9 cellular contexts compared by ENCODE assay signal in the genomic region with DNA sequence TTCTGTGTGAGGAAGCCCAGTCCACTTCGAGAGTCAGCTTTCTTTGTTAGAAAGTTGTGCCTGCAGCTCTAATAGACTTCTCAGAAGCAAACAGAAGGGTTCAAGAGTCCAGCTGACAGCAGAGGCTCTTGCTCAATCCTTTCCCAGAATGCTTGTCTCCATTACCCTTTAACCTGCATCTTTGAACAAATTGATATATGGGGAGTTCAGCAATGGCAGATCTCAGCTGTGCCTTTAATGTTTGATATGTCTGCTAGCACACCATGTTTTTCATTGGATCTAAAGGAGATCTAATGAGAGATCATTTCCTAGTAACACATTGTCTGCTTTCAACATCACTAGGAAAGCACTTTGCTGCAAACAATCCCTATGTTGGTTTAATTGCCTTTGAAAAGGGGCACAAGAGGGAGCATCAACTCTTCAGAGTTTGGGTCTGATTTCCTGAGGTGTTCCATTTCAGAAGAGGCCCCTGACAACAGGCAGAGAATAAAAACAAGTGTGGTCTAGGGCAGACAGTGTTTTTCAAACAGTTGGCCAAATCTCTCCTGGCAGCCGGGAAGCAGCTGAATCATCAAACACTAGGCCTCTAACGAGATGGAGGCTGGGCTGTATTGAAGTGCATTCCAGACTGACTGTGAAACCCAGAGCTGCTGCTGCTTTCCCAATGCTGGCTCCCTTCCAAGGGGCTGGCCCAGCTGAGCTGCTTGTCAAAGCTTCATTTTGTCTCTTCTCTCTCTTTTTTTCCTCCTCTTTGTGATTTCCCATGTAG. TPM values are rescaled to one million over a fixed set of nuclear protein-coding genes. Genes with fewer than 3 reads are reported as not detected.
DNase-seq lines count a peak whose midpoint lies in the region; FAIRE-seq and TF ChIP-seq lines count a peak whose summit lies in the region.
"Had no signal": no experiment of that assay in that cellular context is flagged by ENCODE, and none has a peak within 500 bp of the region (broad histone marks: within the 10 kb centered on the region; RNA-seq: fewer than 3 reads in every experiment).

No MANE protein-coding gene starts in this region.

- no peaks in the 10 kb centered on the region for H3K36me3 ChIP-seq in stomach

- no peaks in the 10 kb centered on the region for H3K27me3 ChIP-seq in stomach

- H3K4me1 ChIP-seq in stomach: peaks cover 0 to 13% (median 0%) of the 10 kb centered on the region in 4 donors

- no peak overlapping the region for H3K4me3 ChIP-seq in stomach

- H3K27ac ChIP-seq in stomach: peak overlapping the region; percentile 24 to 66 (median 57)

- no peak for FAIRE-seq in GM12891 (lab: Jason Lieb, UNC)

- no peak for TF ChIP-seq EP300 in stomach (IDR thresholded peaks at IDR 0.05)

- peaks cover 2% of the 10 kb centered on the region for H3K36me3 Mint-ChIP-seq in chondrocyte (ENCODE audit: low read depth)
- H3K36me3 Mint-ChIP-seq in activated naive CD8-positive, alpha-beta T cell treated with anti-CD3 and anti-CD28 coated beads for 36 hours: no peaks in the 10 kb centered on the region
- H3K36me3 Mint-ChIP-seq: naive B cell had no signal

- peaks cover 8% of the 10 kb centered on the region for H3K9me3 Mint-ChIP-seq in chondrocyte (ENCODE audit: low read depth)
- no peaks in the 10 kb centered on the region for H3K9me3 Mint-ChIP-seq in activated naive CD8-positive, alpha-beta T cell treated with anti-CD3 and anti-CD28 coated beads for 36 hours

- H3K4me1 Mint-ChIP-seq in chondrocyte (ENCODE audit: low read depth): peaks cover 58% of the 10 kb centered on the region
- no peaks in the 10 kb centered on the region for H3K4me1 Mint-ChIP-seq in activated naive CD8-positive, alpha-beta T cell treated with anti-CD3 and anti-CD28 coated beads for 36 hours
- H3K4me1 Mint-ChIP-seq: naive B cell had no signal

- H3K27ac Mint-ChIP-seq in chondrocyte (ENCODE audit: unreplicated experiment): peak overlapping the region; percentile 99
- H3K27ac Mint-ChIP-seq in activated naive CD8-positive, alpha-beta T cell treated with anti-CD3 and anti-CD28 coated beads for 36 hours: no peak overlapping the region
- H3K27ac Mint-ChIP-seq: naive B cell had no signal

- TF ChIP-seq POLR2A in stomach (IDR thresholded peaks at IDR 0.05) (no peak), GM12891 (IDR thresholded peaks at IDR 0.05; ENCODE audit: low read depth, low read length) (no peak)

- TF ChIP-seq CTCF in chondrocyte (IDR thresholded peaks at IDR 0.05) (peak; percentile 73), stomach (IDR thresholded peaks at IDR 0.05) (no peak)

- intact Hi-C loops in stomach (cut with DNase I; ENCODE audit: low total_unique reads): no loop called here

- peak; percentile 86 for DNase-seq in GM04504 (ENCODE audit: low read depth)
- peak; percentile 65 for DNase-seq in NCI-H446 treated with DMSO at 0.1 percent for 48 hours (lab: John Stamatoyannopoulos, UW)
- DNase-seq in chondrocyte (ENCODE audit: low spot score): peak; percentile 97
- peak; percentile 82 for DNase-seq in kidney glomerular epithelial cell (lab: John Stamatoyannopoulos, UW)
- DNase-seq in stomach: peak; percentile 65
- no peak for DNase-seq in activated naive CD8-positive, alpha-beta T cell treated with anti-CD3 and anti-CD28 coated beads for 36 hours
- no peak for DNase-seq in stimulated activated CD4-positive, alpha-beta T cell treated with anti-CD3 and anti-CD28 coated beads, Interleukin-4, amount 100 ng/mL, for 4 hours
- DNase-seq in GM12891 (ENCODE audit: insufficient read length, low spot score): no peak
- DNase-seq: naive B cell had no signal

- H3K4me3 Mint-ChIP-seq in chondrocyte (ENCODE audit: unreplicated experiment): peak overlapping the region; percentile 61
- H3K4me3 Mint-ChIP-seq in activated naive CD8-positive, alpha-beta T cell treated with anti-CD3 and anti-CD28 coated beads for 36 hours: no peak overlapping the region
- H3K4me3 Mint-ChIP-seq: naive B cell had no signal

- 3 to 36% (median 28%) methylated on average over 3 of the region's 3 CpGs for WGBS in stomach, 5 donors

- no peaks in the 10 kb centered on the region for H3K27me3 Mint-ChIP-seq in chondrocyte (ENCODE audit: low read depth)
- H3K27me3 Mint-ChIP-seq in activated naive CD8-positive, alpha-beta T cell treated with anti-CD3 and anti-CD28 coated beads for 36 hours: no peaks in the 10 kb centered on the region
- H3K27me3 Mint-ChIP-seq: naive B cell had no signal

- H3K9me3 ChIP-seq in stomach: no peaks in the 10 kb centered on the region

TF ChIP-seq in GM12891, 5 proteins besides CTCF, POLR2A, EP300 and RAD21:
- TF ChIP-seq SPI1 (IDR thresholded peaks at IDR 0.05; ENCODE audit: low read depth, low read length) (no peak), TAF1 (IDR thresholded peaks at IDR 0.05; ENCODE audit: low read depth, low read length) (no peak), POU2F2 (IDR thresholded peaks at IDR 0.05; ENCODE audit: low read depth, low read length) (no peak), PAX5 (IDR thresholded peaks at IDR 0.05; ENCODE audit: insufficient read depth, low read length, severe bottlenecking) (no peak), POLR2AphosphoS5 (IDR thresholded peaks at IDR 0.05; ENCODE audit: low read depth, low read length) (no peak)

RNA-seq across cellular contexts. Expression of a gene that starts 55.6 kb away (rescaled TPM):
- not detected in 3 replicates for total RNA-seq in chondrocyte
- not detected for total RNA-seq in stomach
- polyA plus RNA-seq in stomach: not detected
- total RNA-seq in activated naive CD8-positive, alpha-beta T cell treated with anti-CD3 and anti-CD28 coated beads for 36 hours: not detected
- polyA plus RNA-seq in GM12891 (2012; ENCODE audit: low read depth, missing spikeins): not detected

Comparison
In these comparisons a context has a peak if more than half of its experiments do, and no peak if none do; other contexts are left out.
1. DNase-seq: peak in GM04504 (single experiment), NCI-H446 treated with DMSO at 0.1 percent for 48 hours (single experiment), chondrocyte (single experiment), kidney glomerular epithelial cell (single experiment) and stomach (single experiment); none in activated naive CD8-positive, alpha-beta T cell treated with anti-CD3 and anti-CD28 coated beads for 36 hours (single experiment), stimulated activated CD4-positive, alpha-beta T cell treated with anti-CD3 and anti-CD28 coated beads, Interleukin-4, amount 100 ng/mL, for 4 hours (0 of 2) and GM12891 (single experiment).